Comparison of ENCODE assay signal across 11 cellular contexts in the genomic region with DNA sequence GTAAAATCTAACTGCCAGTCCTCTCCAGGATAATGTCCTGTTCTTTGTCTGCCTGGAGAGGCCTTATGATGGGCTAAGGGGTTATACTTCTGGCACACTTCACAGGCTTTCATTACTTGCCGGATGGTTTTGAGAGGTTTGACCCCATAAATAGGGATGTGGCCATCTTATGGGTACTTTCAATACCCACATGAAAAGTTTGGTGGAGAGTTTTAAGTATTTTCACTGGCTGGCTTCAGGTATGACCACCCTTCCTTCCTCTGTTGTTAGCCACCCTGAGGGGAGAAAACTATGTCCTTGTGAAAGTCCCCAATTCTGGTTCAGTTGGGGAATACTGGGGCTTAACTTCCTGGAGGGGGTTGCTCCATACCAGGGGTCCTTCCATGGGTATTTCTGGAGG. TPM values are rescaled to one million over a fixed set of nuclear protein-coding genes. Genes with fewer than 3 reads are reported as not detected.
"Had no signal": no experiment of that assay in that cellular context is flagged by ENCODE, and none has a peak within 500 bp of the region (broad histone marks: within the 10 kb centered on the region; RNA-seq: fewer than 3 reads in every experiment).

No MANE protein-coding gene starts in this region.

- H3K9me3 ChIP-seq: HAP-1 had no signal

- H3K4me3 Mint-ChIP-seq: HFFc6 had no signal

- H3K36me3 ChIP-seq: HAP-1 had no signal

- H3K4me3 ChIP-seq: GM23248, HAP-1, K562 had no signal

- ATAC-seq: HCT116, K562 had no signal

- DNase-seq: GM23248, GOT3, H7, HFFc6, IMR-90, KG1 had no signal

- H3K27ac ChIP-seq: GM23248 had no signal

- H3K4me1 ChIP-seq: HAP-1 had no signal

- H3K27ac Mint-ChIP-seq: HFFc6 had no signal

RNA-seq across cellular contexts. Expression of a gene that starts 54.8 kb away (rescaled TPM):
- total RNA-seq: GM23248, H4, H7, HFFc6, HT-29, IMR-90, K562 had no signal
